Comparison of ENCODE assay signal across 15 cellular contexts in genomic region chr1:66373072-66373685, GRCh38.
DNase-seq lines count a peak whose midpoint lies in the region; ATAC-seq and TF ChIP-seq lines count a peak whose summit lies in the region.
"Had no signal": no experiment of that assay in that cellular context is flagged by ENCODE, and none has a peak within 500 bp of the region (broad histone marks: within the 10 kb centered on the region; RNA-seq: fewer than 3 reads in every experiment).

No MANE protein-coding gene starts in this region.

- CTCF ChIA-PET in activated CD8-positive, alpha-beta T cell treated with anti-CD3 and anti-CD28 coated beads, Interleukin-2, amount 10 ng/mL, durations not matched to agents 7 days and 5 days (lab: Charles Lee) = interaction anchor here (0.6 to 6.4 kb wide), 9 partner anchors 12 to 131 kb away, joined by 3 to 45 read pairs (median 5); no protein-coding TSS in a partner anchor

- H3K36me3 Mint-ChIP-seq in CD4-positive, CD25-positive, alpha-beta regulatory T cell = peaks cover 42% of the 10 kb centered on the region
- peaks cover 58% of the 10 kb centered on the region for H3K36me3 Mint-ChIP-seq in activated CD8-positive, alpha-beta T cell treated with anti-CD3 and anti-CD28 coated beads, Interleukin-2, amount 10 ng/mL, durations not matched to agents 7 days and 5 days (ENCODE audit: low read depth)

- H3K4me1 Mint-ChIP-seq in CD4-positive, CD25-positive, alpha-beta regulatory T cell = peaks cover 50 to 85% (median 74%) of the 10 kb centered on the region in 4 donors
- H3K4me1 Mint-ChIP-seq in activated CD8-positive, alpha-beta T cell treated with anti-CD3 and anti-CD28 coated beads, Interleukin-2, amount 10 ng/mL, durations not matched to agents 7 days and 5 days (ENCODE audit: low read depth) = peaks cover 58% of the 10 kb centered on the region

- no peak for DNase-seq in CD4-positive, CD25-positive, alpha-beta regulatory T cell
- DNase-seq in KBM-7 (peak; percentile 77), HUDEP-2 (lab: John Stamatoyannopoulos, UW; ENCODE audit: unreplicated experiment in 76 of 76) (no peak), brain microvascular endothelial cell (no peak), NCI-H1105 treated with DMSO at 0.1 percent for 48 hours (lab: John Stamatoyannopoulos, UW) (no peak)
- no peak for DNase-seq in activated CD8-positive, alpha-beta T cell treated with anti-CD3 and anti-CD28 coated beads, Interleukin-2, amount 10 ng/mL, durations not matched to agents 7 days and 5 days
- DNase-seq: Caco-2; H9; NCI-H2081; SHP77; stimulated activated CD4-positive, alpha-beta T cell treated with anti-CD3 and anti-CD28 coated beads, Interleukin-4, amount 100 ng/mL, for 1 hour had no signal

- peaks cover 0 to 2% (median 0%) of the 10 kb centered on the region in 7 donors for H3K9me3 Mint-ChIP-seq in CD4-positive, CD25-positive, alpha-beta regulatory T cell
- H3K9me3 Mint-ChIP-seq in activated CD8-positive, alpha-beta T cell treated with anti-CD3 and anti-CD28 coated beads, Interleukin-2, amount 10 ng/mL, durations not matched to agents 7 days and 5 days (ENCODE audit: insufficient read depth) = no peaks in the 10 kb centered on the region
- H3K9me3 Mint-ChIP-seq: H9 had no signal

- H3K9me3 ChIP-seq in CD4-positive, CD25-positive, alpha-beta regulatory T cell (ENCODE audit: control insufficient read depth in 2 of 2, low read length in 2 of 2) = no peaks in the 10 kb centered on the region
- H3K9me3 ChIP-seq in muscle layer of duodenum (ENCODE audit: control insufficient read depth in 1 of 2, low read length in 2 of 2) = no peaks in the 10 kb centered on the region
- H3K9me3 ChIP-seq: Caco-2 had no signal

- peak overlapping the region; percentile 86 for H3K27ac ChIP-seq in CD4-positive, CD25-positive, alpha-beta regulatory T cell (ENCODE audit: insufficient read depth, low read length, poor library complexity, severe bottlenecking)
- peak overlapping the region; percentile 60 for H3K27ac ChIP-seq in muscle layer of duodenum (ENCODE audit: low read length)
- no peak overlapping the region for H3K27ac ChIP-seq in brain microvascular endothelial cell
- H3K27ac ChIP-seq: hepatocyte had no signal

- no peak for ATAC-seq in CD4-positive, CD25-positive, alpha-beta regulatory T cell (ENCODE audit: low read depth in 2 of 2)
- ATAC-seq in activated CD8-positive, alpha-beta T cell treated with anti-CD3 and anti-CD28 coated beads, Interleukin-2, amount 10 ng/mL, durations not matched to agents 7 days and 5 days = no peak
- no peak for ATAC-seq in GM19035 (IDR thresholded peaks at IDR 0.05; ENCODE audit: unreplicated experiment)

- peaks cover 48% of the 10 kb centered on the region for H3K36me3 ChIP-seq in CD4-positive, CD25-positive, alpha-beta regulatory T cell (ENCODE audit: control insufficient read depth, insufficient read depth, low read length)
- H3K36me3 ChIP-seq in muscle layer of duodenum (ENCODE audit: control insufficient read depth in 1 of 2, insufficient read depth in 2 of 2, low read length in 2 of 2) (peaks cover 31 to 38% of the 10 kb centered on the region in 2 donors), brain microvascular endothelial cell (replicated peaks) (no peaks in the 10 kb centered on the region)

- H3K27me3 ChIP-seq in CD4-positive, CD25-positive, alpha-beta regulatory T cell (ENCODE audit: control insufficient read depth, insufficient read depth, low read length) = no peaks in the 10 kb centered on the region
- H3K27me3 ChIP-seq in muscle layer of duodenum (ENCODE audit: low read depth, low read length) (no peaks in the 10 kb centered on the region), brain microvascular endothelial cell (replicated peaks) (no peaks in the 10 kb centered on the region)
- H3K27me3 ChIP-seq: hepatocyte had no signal

- H3K27me3 Mint-ChIP-seq in CD4-positive, CD25-positive, alpha-beta regulatory T cell = no peaks in the 10 kb centered on the region
- H3K27me3 Mint-ChIP-seq in activated CD8-positive, alpha-beta T cell treated with anti-CD3 and anti-CD28 coated beads, Interleukin-2, amount 10 ng/mL, durations not matched to agents 7 days and 5 days (ENCODE audit: low read depth) = no peaks in the 10 kb centered on the region
- H3K27me3 Mint-ChIP-seq: type B pancreatic cell had no signal

- H3K4me3 Mint-ChIP-seq in CD4-positive, CD25-positive, alpha-beta regulatory T cell = peak overlapping the region; percentile 7 to 77 (median 64)
- H3K4me3 Mint-ChIP-seq in activated CD8-positive, alpha-beta T cell treated with anti-CD3 and anti-CD28 coated beads, Interleukin-2, amount 10 ng/mL, durations not matched to agents 7 days and 5 days = peak overlapping the region; percentile 35
- H3K4me3 Mint-ChIP-seq: H9, type B pancreatic cell had no signal

- H3K4me1 ChIP-seq in CD4-positive, CD25-positive, alpha-beta regulatory T cell (ENCODE audit: control insufficient read depth, insufficient read depth, low read length, poor library complexity, severe bottlenecking) = peaks cover 63% of the 10 kb centered on the region
- peaks cover 5 to 12% of the 10 kb centered on the region in 2 donors for H3K4me1 ChIP-seq in muscle layer of duodenum (ENCODE audit: control insufficient read depth in 1 of 2, insufficient read depth in 2 of 2, low read length in 2 of 2)
- H3K4me1 ChIP-seq: Caco-2 had no signal

- POLR2A ChIA-PET in activated CD8-positive, alpha-beta T cell treated with anti-CD3 and anti-CD28 coated beads, Interleukin-2, amount 10 ng/mL, durations not matched to agents 7 days and 5 days (lab: Charles Lee) = interaction anchor here (0.7 kb wide), 1 partner anchor 27 kb away, joined by 4 read pairs; no protein-coding TSS in a partner anchor

- in situ Hi-C loops in KBM-7 (cut with MboI; ENCODE audit: low pct_unique_long_range_greater_than_20kb, low sequenced_read_pairs) = no loop called here
- in situ Hi-C loops in brain microvascular endothelial cell (cut with HindIII; ENCODE audit: low pct_ligation_motif_present, low sequenced_read_pairs) = no loop called here

- TF ChIP-seq CTCF in brain microvascular endothelial cell (IDR thresholded peaks at IDR 0.05; ENCODE audit: low read depth, low read length, missing control alignments) = no peak

- H3K27ac Mint-ChIP-seq in CD4-positive, CD25-positive, alpha-beta regulatory T cell = peak overlapping the region; percentile 78 to 98 (median 91)
- peak overlapping the region; percentile 80 for H3K27ac Mint-ChIP-seq in activated CD8-positive, alpha-beta T cell treated with anti-CD3 and anti-CD28 coated beads, Interleukin-2, amount 10 ng/mL, durations not matched to agents 7 days and 5 days
- H3K27ac Mint-ChIP-seq: type B pancreatic cell had no signal

- H3K4me3 ChIP-seq in CD4-positive, CD25-positive, alpha-beta regulatory T cell (ENCODE audit: low read depth, low read length) = peak overlapping the region; percentile 46
- H3K4me3 ChIP-seq in muscle layer of duodenum (ENCODE audit: low read depth in 1 of 2, low read length in 2 of 2) (no peak overlapping the region), brain microvascular endothelial cell (ENCODE audit: low read depth, low read length) (no peak overlapping the region)
- H3K4me3 ChIP-seq: hepatocyte had no signal
